Comparison of ENCODE assay signal across 9 cellular contexts in the genomic region with DNA sequence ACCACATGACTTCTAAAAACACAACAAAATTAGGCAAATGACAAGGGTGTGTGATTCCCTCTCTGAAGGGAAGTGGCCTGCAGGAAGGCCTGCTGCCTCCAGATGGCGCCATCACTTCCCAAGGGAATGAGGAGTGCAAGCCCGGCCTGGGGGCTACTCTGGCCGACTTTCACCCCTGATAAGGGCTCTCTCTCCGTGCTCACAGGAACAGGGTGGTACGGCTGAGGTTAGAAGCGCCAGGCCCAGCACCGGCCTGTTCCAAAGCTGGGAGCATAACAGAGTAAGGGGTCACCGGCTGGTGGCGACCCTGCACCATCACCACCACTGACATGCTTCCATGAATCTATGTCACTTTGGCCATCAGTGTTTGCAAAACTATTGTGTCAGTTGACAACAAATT. TPM values are rescaled to one million over a fixed set of nuclear protein-coding genes. Genes with fewer than 3 reads are reported as not detected.
DNase-seq lines count a peak whose midpoint lies in the region; ATAC-seq, FAIRE-seq and TF ChIP-seq lines count a peak whose summit lies in the region.
"Had no signal": no experiment of that assay in that cellular context is flagged by ENCODE, and none has a peak within 500 bp of the region (broad histone marks: within the 10 kb centered on the region; RNA-seq: fewer than 3 reads in every experiment).

No MANE protein-coding gene starts in this region.

- no peak overlapping the region for H3K27ac ChIP-seq in Panc1 (ENCODE audit: low read length)
- H3K27ac ChIP-seq in small intestine (ENCODE audit: low read depth in 1 of 2, low read length in 1 of 2) = no peak overlapping the region

- intact Hi-C loops in Panc1 (cut with micrococcal nuclease; ENCODE audit: unreplicated experiment) = no loop called here

- ATAC-seq in Panc1 (peak; percentile 61), esophagus mucosa (peak; percentile 34), HG02970 (IDR thresholded peaks at IDR 0.05; ENCODE audit: low FRiP score, unreplicated experiment) (no peak)
- ATAC-seq in activated CD4-positive, CD25-positive, alpha-beta regulatory T cell treated with anti-CD3 and anti-CD28 coated beads, Interleukin-2, amount 50 U/mL, for 24 hours = no peak

- no peaks in the 10 kb centered on the region for H3K9me3 Mint-ChIP-seq in nephron progenitor cell

- BruUV-seq in Panc1 (replicated peaks; lab: Mats Ljungman, UMichigan) = no TSS peak

- H3K27me3 ChIP-seq in Panc1 (ENCODE audit: control insufficient read depth, insufficient read depth, low read length) = no peaks in the 10 kb centered on the region
- no peaks in the 10 kb centered on the region for H3K27me3 ChIP-seq in small intestine (ENCODE audit: control insufficient read depth in 2 of 2, insufficient read depth in 2 of 2, low read length in 2 of 2)

- DNase-seq in AG08395 (ENCODE audit: low spot score) (peak; percentile 52), GM10266 (ENCODE audit: extremely low spot score) (peak; percentile 53), Panc1 (ENCODE audit: low read depth, low spot score) (no peak), nephron progenitor cell (peak; percentile 74), small intestine (no peak)

- H3K36me3 ChIP-seq in Panc1 (ENCODE audit: control insufficient read depth, insufficient read depth, low read length) (no peaks in the 10 kb centered on the region), small intestine (ENCODE audit: control insufficient read depth in 2 of 2, insufficient read depth in 2 of 2, low read length in 2 of 2) (no peaks in the 10 kb centered on the region)

- in situ Hi-C loops in Panc1 (cut with HindIII; ENCODE audit: low pct_unique_long_range_greater_than_20kb, low sequenced_read_pairs) = no loop called here

- no peaks in the 10 kb centered on the region for H3K36me3 Mint-ChIP-seq in nephron progenitor cell (ENCODE audit: low read depth)

- POLR2A ChIA-PET in Panc1 (lab: Charles Lee) = no interaction called here

- FAIRE-seq in small intestine (lab: Jason Lieb, UNC) = no peak
- FAIRE-seq: endometrium had no signal

- H3K4me1 ChIP-seq in Panc1 (ENCODE audit: control insufficient read depth, insufficient read depth, low read length) (peaks cover 4% of the 10 kb centered on the region; the same call in 1 of the 2 replicates), small intestine (ENCODE audit: control insufficient read depth in 2 of 2, insufficient read depth in 1 of 2, low read depth in 1 of 2, low read length in 1 of 2) (peaks cover 0 to 6% of the 10 kb centered on the region in 2 donors)

- CTCF ChIA-PET in Panc1 (lab: Charles Lee) = interaction anchor here (0.8 kb wide), 1 partner anchor 14 kb away, joined by 3 read pairs; no protein-coding TSS in a partner anchor

- H3K4me1 Mint-ChIP-seq in nephron progenitor cell = peaks cover 19% of the 10 kb centered on the region

- H3K27ac Mint-ChIP-seq in nephron progenitor cell = no peak overlapping the region

- H3K4me3 Mint-ChIP-seq in nephron progenitor cell = no peak overlapping the region

- peaks cover 16% of the 10 kb centered on the region for H3K27me3 Mint-ChIP-seq in nephron progenitor cell (ENCODE audit: low read depth, poor library complexity)

- no peak overlapping the region for H3K4me3 ChIP-seq in Panc1 (ENCODE audit: low read depth in 2 of 2, low read length in 2 of 2)
- no peak overlapping the region for H3K4me3 ChIP-seq in small intestine (ENCODE audit: low read depth in 1 of 2, low read length in 2 of 2)

- WGBS in small intestine, 3 donors = 54 to 59% (median 57%) methylated on average over 9 of the region's 9 CpGs

- TF ChIP-seq CTCF in GM10266 (IDR thresholded peaks at IDR 0.05; ENCODE audit: control insufficient read depth, insufficient read depth, low read depth, missing control alignments) (peak; percentile 62), Panc1 (IDR thresholded peaks at IDR 0.05) (peak; percentile 94), nephron progenitor cell (IDR thresholded peaks at IDR 0.05) (peak; percentile 85)

- H3K9me3 ChIP-seq in Panc1 (ENCODE audit: control insufficient read depth, insufficient read depth, low read depth, low read length) (no peaks in the 10 kb centered on the region), small intestine (ENCODE audit: control insufficient read depth, low read depth) (no peaks in the 10 kb centered on the region)

RNA-seq across cellular contexts. Expression of gene RBP3, which starts 13.1 kb away (rescaled TPM):
- not detected for total RNA-seq in Panc1 (2021; ENCODE audit: unreplicated experiment)
- polyA plus RNA-seq in Panc1 (2012; ENCODE audit: insufficient read length) = not detected
- not detected for total RNA-seq in esophagus mucosa
- polyA plus RNA-seq in small intestine = under 1 TPM in 1 of 3 donors, not detected in 2; 0.01 TPM

RNA-seq across cellular contexts. Expression of gene ZNF488, which starts 22.8 kb away (rescaled TPM):
- total RNA-seq in Panc1 (2021; ENCODE audit: unreplicated experiment) = 11.8 TPM
- 3.8 TPM for polyA plus RNA-seq in Panc1 (2012; ENCODE audit: insufficient read length)
- 0.60 TPM for total RNA-seq in esophagus mucosa
- polyA plus RNA-seq in small intestine = 10 to 100 TPM in 2 of 3 donors, 1 to 10 TPM in 1; 5.9 to 40.0 (median 18.4) TPM

RNA-seq across cellular contexts. Expression of gene GDF2, which starts 39.0 kb away (rescaled TPM):
- total RNA-seq in Panc1 (2021; ENCODE audit: unreplicated experiment) (not detected), esophagus mucosa (not detected)
- not detected for polyA plus RNA-seq in Panc1 (2012; ENCODE audit: insufficient read length)
- not detected for polyA plus RNA-seq in small intestine

Comparison
In these comparisons a context has a peak if more than half of its experiments do, and no peak if none do; other contexts are left out.
1. DNase-seq: peak in AG08395 (single experiment), GM10266 (single experiment) and nephron progenitor cell (single experiment); none in Panc1 (single experiment) and small intestine (single experiment).
2. ATAC-seq: peak in Panc1 (single experiment) and esophagus mucosa (single experiment); none in activated CD4-positive, CD25-positive, alpha-beta regulatory T cell treated with anti-CD3 and anti-CD28 coated beads, Interleukin-2, amount 50 U/mL, for 24 hours (0 of 2) and HG02970 (single experiment).
3. Peak in every context shown above with its lines, with median percentiles within 50 percentile points of each other: CTCF ChIP-seq.